27 cellular contexts compared by ENCODE assay signal in the genomic region with DNA sequence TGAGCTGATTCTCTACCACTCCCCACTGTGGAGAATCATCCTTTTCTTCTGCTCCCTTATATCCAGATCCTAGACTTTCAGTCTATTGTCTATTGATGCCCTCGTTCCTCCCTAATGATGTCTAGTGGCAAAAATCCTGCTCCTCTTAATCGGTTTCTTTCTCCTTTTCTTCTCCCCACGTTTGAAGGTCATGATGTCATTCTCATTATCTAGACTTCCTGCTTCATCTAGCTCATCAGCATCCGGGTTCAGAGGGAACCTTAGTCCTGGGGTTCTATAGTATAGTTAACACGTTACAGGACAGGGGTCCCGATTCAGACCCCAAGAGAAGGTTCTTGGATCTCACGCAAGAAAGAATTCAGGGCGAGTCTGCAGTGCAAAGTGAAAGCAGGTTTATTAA. TPM values are rescaled to one million over a fixed set of nuclear protein-coding genes. Genes with fewer than 3 reads are reported as not detected.
"Had no signal": no experiment of that assay in that cellular context is flagged by ENCODE, and none has a peak within 500 bp of the region (broad histone marks: within the 10 kb centered on the region; RNA-seq: fewer than 3 reads in every experiment).

No MANE protein-coding gene starts in this region.

- H3K27ac ChIP-seq: colonic mucosa, epithelial cell of prostate, gastrocnemius medialis, left lung, neural progenitor cell, prostate gland, right atrium auricular region, testis, tibial artery, upper lobe of left lung had no signal

- H3K9ac ChIP-seq: neural progenitor cell had no signal

- H3K9me3 ChIP-seq: colonic mucosa, gastrocnemius medialis, left lung, prostate gland, right atrium auricular region, testis, tibial artery, upper lobe of left lung had no signal

- H3K27me3 ChIP-seq: colonic mucosa, gastrocnemius medialis, neural progenitor cell, right atrium auricular region, testis, upper lobe of left lung had no signal

- H2AFZ ChIP-seq: neural progenitor cell had no signal

- H3K4me1 ChIP-seq: colonic mucosa, gastrocnemius medialis, left lung, neural progenitor cell, prostate gland, right atrium auricular region, testis, tibial artery, upper lobe of left lung had no signal

- H3K4me3 ChIP-seq: colonic mucosa, gastrocnemius medialis, left lung, neural progenitor cell, prostate gland, right atrium auricular region, testis, tibial artery, upper lobe of left lung had no signal

- DNase-seq: colonic mucosa; effector CD8-positive, alpha-beta T cell; endodermal cell; foreskin fibroblast; gastrocnemius medialis; head of caudate nucleus; left cardiac atrium; left lung; mesenchymal stem cell; midbrain; naive thymus-derived CD4-positive, alpha-beta T cell; stimulated activated CD4-positive, alpha-beta T cell treated with anti-CD3 and anti-CD28 coated beads, Interleukin-2, amount 100 ng/mL, for 24 hours; stimulated activated CD4-positive, alpha-beta T cell treated with anti-CD3 and anti-CD28 coated beads, Interleukin-4, amount 100 ng/mL, for 24 hours; stimulated activated naive CD4-positive, alpha-beta T cell treated with Interleukin-2 at 50 U/mL for 16 hours; substantia nigra; testis; tibial artery; upper lobe of left lung had no signal

- H3K36me3 ChIP-seq: colonic mucosa, gastrocnemius medialis, left lung, neural progenitor cell, prostate gland, right atrium auricular region, tibial artery, upper lobe of left lung had no signal

- H3K4me2 ChIP-seq: neural progenitor cell had no signal

- ATAC-seq: esophagus mucosa; gastrocnemius medialis; left cardiac atrium; left lung; naive thymus-derived CD4-positive, alpha-beta T cell; sciatic nerve; stimulated activated effector memory CD8-positive, alpha-beta T cell treated with anti-CD3 and anti-CD28 coated beads, Interleukin-12 subunit alpha, Interleukin-12 subunit beta, amount 100 ng/mL, for 72 hours had no signal

- FAIRE-seq: islet of Langerhans, urothelium cell line had no signal

RNA-seq across cellular contexts. Expression of a gene that starts 14.9 kb away (rescaled TPM):
- polyA plus RNA-seq: naive thymus-derived CD4-positive, alpha-beta T cell had no signal
